ENCODE assay signal across 9 cellular contexts in genomic region chr9:109014267-109015025, GRCh38. TPM values are rescaled to one million over a fixed set of nuclear protein-coding genes. Genes with fewer than 3 reads are reported as not detected.
DNase-seq lines count a peak whose midpoint lies in the region; FAIRE-seq lines count a peak whose summit lies in the region.
"Had no signal": no experiment of that assay in that cellular context is flagged by ENCODE, and none has a peak within 500 bp of the region (broad histone marks: within the 10 kb centered on the region; RNA-seq: fewer than 3 reads in every experiment).

No MANE protein-coding gene starts in this region.

- no peaks in the 10 kb centered on the region for H3K9me3 Mint-ChIP-seq in dendritic cell treated with granulocyte-macrophage colony-stimulating factor and Interleukin-4, amounts not matched to agents 40 ng/mL and 50 ng/mL, for 4 days

- FAIRE-seq in frontal cortex (lab: Jason Lieb, UNC): no peak
- FAIRE-seq: endometrium had no signal

- H3K36me3 Mint-ChIP-seq in dendritic cell treated with granulocyte-macrophage colony-stimulating factor and Interleukin-4, amounts not matched to agents 40 ng/mL and 50 ng/mL, for 4 days (ENCODE audit: low read depth): peaks cover 17% of the 10 kb centered on the region

- peak overlapping the region; percentile 92 for H3K4me3 ChIP-seq in ACC112 (ENCODE audit: low read depth, low read length)

- H2AFZ ChIP-seq in ACC112 (ENCODE audit: low read length, unreplicated experiment): no peak overlapping the region

- intact Hi-C loops in dendritic cell treated with granulocyte-macrophage colony-stimulating factor and Interleukin-4, amounts not matched to agents 40 ng/mL and 50 ng/mL, for 4 days (cut with micrococcal nuclease): loop anchor here (5.0 kb wide), 2 partner anchors 82 to 103 kb away; partner anchors contain the start of genes ABITRAM, ELP1 and TMEM245

- H3K79me2 ChIP-seq in ACC112 (ENCODE audit: control insufficient read depth, insufficient read depth, low read length, unreplicated experiment): peaks cover 28% of the 10 kb centered on the region

- H3K4me1 ChIP-seq in ACC112 (ENCODE audit: control insufficient read depth, insufficient read depth, low read length, unreplicated experiment): peaks cover 33% of the 10 kb centered on the region

- H3K27me3 ChIP-seq in ACC112 (ENCODE audit: insufficient read depth, low read length): no peaks in the 10 kb centered on the region

- no peaks in the 10 kb centered on the region; the same call in 1 of the 2 replicates for H3K36me3 ChIP-seq in ACC112 (ENCODE audit: insufficient read depth, low read length)

- peak overlapping the region; percentile 93 for H3K27ac Mint-ChIP-seq in dendritic cell treated with granulocyte-macrophage colony-stimulating factor and Interleukin-4, amounts not matched to agents 40 ng/mL and 50 ng/mL, for 4 days

- H3K27me3 Mint-ChIP-seq in dendritic cell treated with granulocyte-macrophage colony-stimulating factor and Interleukin-4, amounts not matched to agents 40 ng/mL and 50 ng/mL, for 4 days: no peaks in the 10 kb centered on the region

- H3K27ac ChIP-seq in ACC112 (ENCODE audit: low read depth, low read length): peak overlapping the region; percentile 78

- peak overlapping the region; percentile 82 for H3K4me3 Mint-ChIP-seq in dendritic cell treated with granulocyte-macrophage colony-stimulating factor and Interleukin-4, amounts not matched to agents 40 ng/mL and 50 ng/mL, for 4 days

- peaks cover 48% of the 10 kb centered on the region for H3K4me1 Mint-ChIP-seq in dendritic cell treated with granulocyte-macrophage colony-stimulating factor and Interleukin-4, amounts not matched to agents 40 ng/mL and 50 ng/mL, for 4 days (ENCODE audit: low read depth)

- DNase-seq in M059J (ENCODE audit: low read depth) (peak; percentile 8), mucosa of gallbladder (ENCODE audit: low spot score) (peak; percentile 18), DMS79 (lab: John Stamatoyannopoulos, UW) (no peak), frontal cortex (ENCODE audit: low spot score in 2 of 2) (no peak), DMS153 (lab: John Stamatoyannopoulos, UW) (no peak)
- DNase-seq in activated CD4-positive, alpha-beta T cell treated with anti-CD3 and anti-CD28 coated beads, Interleukin-2, amount 50 U/mL, for 1 hour: no peak

RNA-seq across cellular contexts. Expression of gene CTNNAL1, which starts 1.1 kb away (rescaled TPM):
- 105 and 168 TPM in 2 replicates for total RNA-seq in M059J (2014; rRNA removed; shearing (Covaris generic))
- total RNA-seq in mucosa of gallbladder: 21.7 TPM
- total RNA-seq in frontal cortex: 7.3 TPM

Comparison
In these comparisons a context has a peak if more than half of its experiments do, and no peak if none do; other contexts are left out.
1. DNase-seq: peak in M059J (single experiment) and mucosa of gallbladder (single experiment); none in DMS79 (single experiment), frontal cortex (0 of 2), DMS153 (single experiment) and activated CD4-positive, alpha-beta T cell treated with anti-CD3 and anti-CD28 coated beads, Interleukin-2, amount 50 U/mL, for 1 hour (single experiment).